In the genomic region with DNA sequence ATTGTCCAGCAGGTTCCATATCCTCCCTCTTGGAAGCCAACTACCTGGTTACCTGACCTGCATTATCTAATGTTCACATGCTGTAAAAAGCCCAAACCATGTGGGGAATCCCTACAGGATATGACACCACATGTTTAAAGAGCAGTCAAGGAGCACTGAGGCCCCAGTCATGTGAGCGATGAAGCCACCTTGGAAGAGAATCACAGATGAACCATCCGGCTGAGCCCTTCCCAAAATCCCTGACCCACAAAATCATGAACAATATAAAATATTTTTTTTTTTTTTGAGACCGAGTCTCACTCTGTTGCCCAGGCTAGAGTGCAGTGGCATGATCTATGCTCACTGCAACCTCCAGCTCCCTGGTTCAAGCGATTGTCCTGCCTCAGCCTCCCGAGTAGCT, we compare ENCODE assay signal across 18 cellular contexts. TPM values are rescaled to one million over a fixed set of nuclear protein-coding genes. Genes with fewer than 3 reads are reported as not detected.
DNase-seq lines count a peak whose midpoint lies in the region; ATAC-seq, FAIRE-seq and TF ChIP-seq lines count a peak whose summit lies in the region.
"Had no signal": no experiment of that assay in that cellular context is flagged by ENCODE, and none has a peak within 500 bp of the region (broad histone marks: within the 10 kb centered on the region; RNA-seq: fewer than 3 reads in every experiment).

No MANE protein-coding gene starts in this region.

- peak overlapping the region in 1 of 8 donors; percentile 8 for H3K4me3 Mint-ChIP-seq in CD4-positive, alpha-beta memory T cell
- no peak overlapping the region for H3K4me3 Mint-ChIP-seq in astrocyte (ENCODE audit: unreplicated experiment)
- H3K4me3 Mint-ChIP-seq in CD4-positive, alpha-beta T cell: no peak overlapping the region
- H3K4me3 Mint-ChIP-seq: CD14-positive monocyte, H9 had no signal

- WGBS in mesendoderm (ENCODE audit: extremely low coverage, insufficient coverage, low lambda C conversion rate): no CpG with 5 or more reads among the region's 5 CpGs

- H2AK5ac ChIP-seq in mesendoderm (ENCODE audit: low read length): no peak overlapping the region

- no peak for ATAC-seq in CD4-positive, alpha-beta T cell (ENCODE audit: poor library complexity)
- ATAC-seq: K562 had no signal

- H2BK120ac ChIP-seq in mesendoderm (ENCODE audit: low read depth, low read length): no peak overlapping the region

- no peak overlapping the region for H2BK5ac ChIP-seq in mesendoderm (ENCODE audit: low read length)

- no peak overlapping the region for H3K4ac ChIP-seq in mesendoderm (ENCODE audit: low read depth, low read length)

- H3K27ac ChIP-seq in CD4-positive, alpha-beta memory T cell (ENCODE audit: low read depth, low read length): no peak overlapping the region
- no peak overlapping the region for H3K27ac ChIP-seq in astrocyte (ENCODE audit: low read depth, low read length)
- H3K27ac ChIP-seq in mesendoderm (ENCODE audit: low read depth, low read length): no peak overlapping the region
- no peak overlapping the region for H3K27ac ChIP-seq in CD4-positive, alpha-beta T cell (ENCODE audit: low read depth, low read length)
- H3K27ac ChIP-seq: 22Rv1 had no signal

- H4K8ac ChIP-seq in mesendoderm (ENCODE audit: low read depth, low read length): no peak overlapping the region

- no peaks in the 10 kb centered on the region for H3K79me1 ChIP-seq in mesendoderm (ENCODE audit: low read length)

- POLR2A ChIA-PET in CD4-positive, alpha-beta memory T cell (lab: Charles Lee; ENCODE audit: partially characterized antibody): interaction anchor here (1.1 to 7.2 kb wide), 4 partner anchors 7 to 66 kb away, joined by 3 to 82 read pairs (median 4); a partner anchor contains a TSS
- POLR2A ChIA-PET in CD4-positive, alpha-beta T cell (lab: Charles Lee): interaction anchor here (0.8 to 6.2 kb wide), 2 partner anchors 7 to 75 kb away, joined by 3 to 59 read pairs; a partner anchor contains a TSS

- H3K56ac ChIP-seq in mesendoderm (ENCODE audit: low read length): no peak overlapping the region

- H3K4me3 ChIP-seq in CD4-positive, alpha-beta memory T cell (ENCODE audit: low read length in 2 of 2): no peak overlapping the region
- no peak overlapping the region for H3K4me3 ChIP-seq in astrocyte (ENCODE audit: insufficient read depth, low read depth, low read length)
- H3K4me3 ChIP-seq in mesendoderm (ENCODE audit: low read length): peak overlapping the region; percentile 23
- H3K4me3 ChIP-seq: K562 had no signal

- intact Hi-C loops in CD4-positive, alpha-beta memory T cell (cut with micrococcal nuclease): no loop called here
- intact Hi-C loops in CD4-positive, alpha-beta T cell (cut with DNase I, micrococcal nuclease): loop anchor here in 1 of 2 experiments (10.0 kb wide), 1 partner anchor 736 kb away; a partner anchor contains a TSS

- peaks cover 5 to 6% of the 10 kb centered on the region in 2 donors for H3K36me3 Mint-ChIP-seq in CD4-positive, alpha-beta memory T cell
- no peaks in the 10 kb centered on the region for H3K36me3 Mint-ChIP-seq in astrocyte (ENCODE audit: low read depth, unreplicated experiment)
- H3K36me3 Mint-ChIP-seq in CD4-positive, alpha-beta T cell (ENCODE audit: low read depth): no peaks in the 10 kb centered on the region

- H3K4me1 Mint-ChIP-seq in CD4-positive, alpha-beta memory T cell: peaks cover 42 to 65% (median 55%) of the 10 kb centered on the region in 4 donors
- peaks cover 15% of the 10 kb centered on the region for H3K4me1 Mint-ChIP-seq in astrocyte (ENCODE audit: low read depth, unreplicated experiment)
- peaks cover 53% of the 10 kb centered on the region for H3K4me1 Mint-ChIP-seq in CD4-positive, alpha-beta T cell (ENCODE audit: low read depth)

- no peak overlapping the region for H4K5ac ChIP-seq in mesendoderm (ENCODE audit: low read length)

- no peak overlapping the region for H3K23ac ChIP-seq in mesendoderm (ENCODE audit: low read length)

- no peak overlapping the region for H3K18ac ChIP-seq in mesendoderm (ENCODE audit: low read length)

- no peak for TF ChIP-seq CTCF in astrocyte (IDR thresholded peaks at IDR 0.05; ENCODE audit: insufficient read depth, low read depth, low read length)
- no peak for TF ChIP-seq CTCF in CD4-positive, alpha-beta T cell (IDR thresholded peaks at IDR 0.05)

- H3K27ac Mint-ChIP-seq in CD4-positive, alpha-beta memory T cell: peak overlapping the region in 6 of 7 donors; percentile 31 to 84 (median 61)
- H3K27ac Mint-ChIP-seq in astrocyte (ENCODE audit: unreplicated experiment): peak overlapping the region; percentile 26
- H3K27ac Mint-ChIP-seq in CD4-positive, alpha-beta T cell: no peak overlapping the region
- H3K27ac Mint-ChIP-seq: CD14-positive monocyte, H9 had no signal

- peak; percentile 18 for DNase-seq in DMS53 (lab: John Stamatoyannopoulos, UW)
- DNase-seq in DMS53 treated with DMSO at 0.1 percent for 48 hours (lab: John Stamatoyannopoulos, UW; ENCODE audit: unreplicated experiment): no peak
- DNase-seq in CD4-positive, alpha-beta memory T cell: no peak
- DNase-seq in astrocyte (ENCODE audit: low read depth): no peak
- DNase-seq in mesendoderm: no peak
- no peak for DNase-seq in activated naive CD4-positive, alpha-beta T cell treated with Interleukin-2 at 50 U/mL for 16 hours
- no peak for DNase-seq in CD4-positive, alpha-beta T cell
- DNase-seq: Calu3, DMS 273 treated with DMSO at 0.1 percent for 48 hours, DMS79 treated with DMSO at 0.1 percent for 48 hours, EL, GOT3, H9 had no signal

- no peaks in the 10 kb centered on the region for H4K20me1 ChIP-seq in astrocyte (ENCODE audit: insufficient read depth, low read length)

- H3K4me1 ChIP-seq in CD4-positive, alpha-beta memory T cell (ENCODE audit: insufficient read depth, low read length): peaks cover 59% of the 10 kb centered on the region
- H3K4me1 ChIP-seq in astrocyte (ENCODE audit: insufficient read depth, low read length) (peaks cover 16% of the 10 kb centered on the region), mesendoderm (ENCODE audit: control insufficient read depth, low read depth, low read length) (peaks cover 5% of the 10 kb centered on the region)

- peaks cover 0 to 11% (median 6%) of the 10 kb centered on the region in 8 donors for H3K9me3 Mint-ChIP-seq in CD4-positive, alpha-beta memory T cell
- H3K9me3 Mint-ChIP-seq in astrocyte (ENCODE audit: unreplicated experiment): peaks cover 4% of the 10 kb centered on the region
- H3K9me3 Mint-ChIP-seq in CD4-positive, alpha-beta T cell: no peaks in the 10 kb centered on the region

- CTCF ChIA-PET in CD4-positive, alpha-beta memory T cell (lab: Charles Lee; ENCODE audit: partially characterized antibody): interaction anchor here (1.2 to 9.2 kb wide), 4 partner anchors 60 to 170 kb away, joined by 5 to 122 read pairs (median 14); a partner anchor contains a TSS
- CTCF ChIA-PET in CD4-positive, alpha-beta T cell (lab: Charles Lee): interaction anchor here (1.1 to 2.0 kb wide), 3 partner anchors 64 to 170 kb away, joined by 3 to 6 read pairs (median 4); no protein-coding TSS in a partner anchor

- no peak overlapping the region for H3K4me2 ChIP-seq in astrocyte (ENCODE audit: low read length)
- H3K4me2 ChIP-seq in mesendoderm (ENCODE audit: low read length): no peak overlapping the region

- H3K79me2 ChIP-seq in astrocyte (ENCODE audit: insufficient read depth, low read length): no peaks in the 10 kb centered on the region
- H3K79me2 ChIP-seq in mesendoderm (ENCODE audit: control insufficient read depth, insufficient read depth, low read length): no peaks in the 10 kb centered on the region

- no peaks in the 10 kb centered on the region for H3K27me3 ChIP-seq in CD4-positive, alpha-beta memory T cell (ENCODE audit: insufficient read depth, low read length)
- H3K27me3 ChIP-seq in astrocyte (ENCODE audit: insufficient read depth, low read length): no peaks in the 10 kb centered on the region
- no peaks in the 10 kb centered on the region for H3K27me3 ChIP-seq in mesendoderm (ENCODE audit: insufficient read depth, low read length, poor library complexity)
- H3K27me3 ChIP-seq in CD4-positive, alpha-beta T cell (ENCODE audit: control insufficient read depth, insufficient read depth, low read length): no peaks in the 10 kb centered on the region

- no peak overlapping the region for H2AFZ ChIP-seq in astrocyte (ENCODE audit: low read depth, low read length)

- no peak for FAIRE-seq in astrocyte (lab: Jason Lieb, UNC)
- FAIRE-seq: G401.6, GM12891, K562 had no signal

- no peaks in the 10 kb centered on the region for H3K27me3 Mint-ChIP-seq in CD4-positive, alpha-beta memory T cell
- no peaks in the 10 kb centered on the region for H3K27me3 Mint-ChIP-seq in astrocyte (ENCODE audit: low read depth, unreplicated experiment)
- H3K27me3 Mint-ChIP-seq in CD4-positive, alpha-beta T cell: no peaks in the 10 kb centered on the region

- no peaks in the 10 kb centered on the region for H3K9me3 ChIP-seq in CD4-positive, alpha-beta memory T cell (ENCODE audit: control insufficient read depth in 1 of 2, low read length in 2 of 2)
- peaks cover 6% of the 10 kb centered on the region for H3K9me3 ChIP-seq in astrocyte (ENCODE audit: insufficient read depth, low read depth, low read length)
- peaks cover 10% of the 10 kb centered on the region for H3K9me3 ChIP-seq in CD4-positive, alpha-beta T cell (ENCODE audit: control insufficient read depth, low read length)

- H2BK15ac ChIP-seq in mesendoderm (replicated peaks; ENCODE audit: low read depth): no peak overlapping the region

- H3K9ac ChIP-seq in astrocyte (ENCODE audit: low read length) (no peak overlapping the region), mesendoderm (ENCODE audit: low read length) (no peak overlapping the region)

- H3K36me3 ChIP-seq in CD4-positive, alpha-beta memory T cell (ENCODE audit: insufficient read depth, low read length): no peaks in the 10 kb centered on the region
- H3K36me3 ChIP-seq in astrocyte (ENCODE audit: insufficient read depth, low read length): no peaks in the 10 kb centered on the region
- no peaks in the 10 kb centered on the region for H3K36me3 ChIP-seq in mesendoderm (ENCODE audit: control insufficient read depth, insufficient read depth, low read length)

RNA-seq across cellular contexts. Expression of a gene that starts 10.6 kb away (rescaled TPM):
- total RNA-seq in CD4-positive, alpha-beta memory T cell: 1 to 10 TPM; 4.5 to 5.9 TPM
- 1 to 10 TPM in 1 of 2 donors, under 1 TPM in 1; 0.16 to 1.7 TPM for polyA plus RNA-seq in CD4-positive, alpha-beta memory T cell
- total RNA-seq in astrocyte: 1.1 and 1.6 TPM in 2 replicates
- polyA plus RNA-seq in mesendoderm (2013, experiment 1 of 2): 1.2 TPM
- 1.4 TPM for polyA plus RNA-seq in mesendoderm (2013, experiment 2 of 2)
- 1 to 10 TPM in 1 of 2 experiments, under 1 TPM in 1; 0.95 to 1.9 TPM for total RNA-seq in CD4-positive, alpha-beta T cell

RNA-seq across cellular contexts. Expression of a gene that starts 59.4 kb away (rescaled TPM):
- 10 to 100 TPM; 22.7 to 24.1 TPM for total RNA-seq in CD4-positive, alpha-beta memory T cell
- 10 to 100 TPM; 10.6 to 29.1 TPM for polyA plus RNA-seq in CD4-positive, alpha-beta memory T cell
- total RNA-seq in astrocyte: 11.5 and 12.1 TPM in 2 replicates
- 10.9 TPM for polyA plus RNA-seq in mesendoderm (2013, experiment 1 of 2)
- polyA plus RNA-seq in mesendoderm (2013, experiment 2 of 2): 11.2 TPM
- total RNA-seq in CD4-positive, alpha-beta T cell: 1 to 10 TPM; 5.6 to 5.9 TPM
